ENCODE assay signal across 18 cellular contexts in the genomic region with DNA sequence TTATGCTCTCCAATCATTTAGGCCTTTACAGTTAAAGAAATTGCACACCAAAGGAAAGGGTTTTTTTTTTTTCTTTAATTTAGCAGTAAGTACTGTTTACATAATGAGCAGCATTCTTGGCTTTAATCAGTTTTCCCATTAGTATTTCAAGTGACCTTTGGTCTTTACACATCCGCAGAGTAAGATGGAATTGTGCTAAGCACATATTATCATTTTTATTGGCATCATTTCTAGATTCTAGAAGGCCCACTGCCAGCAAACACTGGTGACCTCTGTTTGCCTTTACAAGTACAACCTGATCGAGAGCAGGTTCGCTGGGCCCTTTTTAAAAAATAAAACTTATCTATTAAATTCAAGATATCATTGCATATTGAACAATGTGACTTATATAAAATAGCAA.
A peak's percentile ranks its signal among the peaks of the same experiment; 100 is the strongest.
DNase-seq lines count a peak whose midpoint lies in the region; ATAC-seq and TF ChIP-seq lines count a peak whose summit lies in the region.
"Had no signal": no experiment of that assay in that cellular context is flagged by ENCODE, and none has a peak within 500 bp of the region (broad histone marks: within the 10 kb centered on the region; RNA-seq: fewer than 3 reads in every experiment).

No MANE protein-coding gene starts in this region.

- intact Hi-C loops in heart left ventricle (cut with DNase I) (no loop called here), heart right ventricle (cut with DNase I) (no loop called here)

- no peak overlapping the region for H3K27ac Mint-ChIP-seq in naive thymus-derived CD8-positive, alpha-beta T cell
- H3K27ac Mint-ChIP-seq: CD8-positive, alpha-beta memory T cell had no signal

- H3K4me3 ChIP-seq in heart left ventricle, result no peak overlapping the region
- H3K4me3 ChIP-seq in right atrium auricular region, result no peak overlapping the region
- no peak overlapping the region for H3K4me3 ChIP-seq in heart right ventricle
- H3K4me3 ChIP-seq in liver (ENCODE audit: low read depth in 1 of 3, low read length in 3 of 3), result no peak overlapping the region
- H3K4me3 ChIP-seq: BLaER1 treated with 17β-estradiol and CSF1 and Interleukin-3, amounts not matched to agents 10 nM and 100 nM; K562 had no signal

- no peak overlapping the region for H3K4me3 Mint-ChIP-seq in naive thymus-derived CD8-positive, alpha-beta T cell
- H3K4me3 Mint-ChIP-seq: CD8-positive, alpha-beta memory T cell had no signal

- peaks cover 9 to 23% (median 18%) of the 10 kb centered on the region in 4 donors for H3K4me1 Mint-ChIP-seq in naive thymus-derived CD8-positive, alpha-beta T cell

- H3K9me3 Mint-ChIP-seq in naive thymus-derived CD8-positive, alpha-beta T cell, result no peaks in the 10 kb centered on the region
- H3K9me3 Mint-ChIP-seq: CD8-positive, alpha-beta memory T cell had no signal

- no peak overlapping the region for H3K9ac ChIP-seq in liver (ENCODE audit: low read depth in 1 of 2, low read length in 2 of 2)
- H3K9ac ChIP-seq: BLaER1 treated with 17β-estradiol and CSF1 and Interleukin-3, amounts not matched to agents 10 nM and 100 nM had no signal

- WGBS in heart left ventricle, 4 donors, result 15 to 19% (median 15%) methylated on average over 3 of the region's 3 CpGs
- 19 to 21% methylated on average over 3 of the region's 3 CpGs for WGBS in heart right ventricle, 2 donors
- WGBS in liver, result 16% methylated on average over 3 of the region's 3 CpGs

- DNase-seq in heart left ventricle (peak in 1 of 5 donors; percentile 14), right atrium auricular region (ENCODE audit: low spot score) (no peak), heart right ventricle (peak in 1 of 2 donors; percentile 16), SKM-1 treated with dmso at 0.1 percent for 144 hours (lab: John Stamatoyannopoulos, UW; ENCODE audit: unreplicated experiment) (no peak)
- DNase-seq in naive thymus-derived CD8-positive, alpha-beta T cell, result no peak
- DNase-seq: CD8-positive, alpha-beta memory T cell; DMS79 treated with DMSO at 0.1 percent for 48 hours; NCI-H1436 treated with DMSO at 0.1 percent for 48 hours; NCI-H2029 treated with DMSO at 0.1 percent for 48 hours; NCI-H2171 treated with DMSO at 0.1 percent for 48 hours; NCI-H446 treated with DMSO at 0.1 percent for 48 hours; NCI-H774 had no signal

- H3K36me3 ChIP-seq in heart left ventricle, result no peaks in the 10 kb centered on the region
- H3K36me3 ChIP-seq in right atrium auricular region, result no peaks in the 10 kb centered on the region
- H3K36me3 ChIP-seq in heart right ventricle, result no peaks in the 10 kb centered on the region
- peaks cover 0 to 29% (median 10%) of the 10 kb centered on the region in 4 donors for H3K36me3 ChIP-seq in liver (ENCODE audit: control insufficient read depth in 4 of 4, insufficient read depth in 3 of 4, low read depth in 1 of 4, low read length in 3 of 4)
- H3K36me3 ChIP-seq: BLaER1 treated with 17β-estradiol and CSF1 and Interleukin-3, amounts not matched to agents 10 nM and 100 nM had no signal

- H3K27me3 ChIP-seq in heart left ventricle, result peaks cover 0 to 4% (median 0%) of the 10 kb centered on the region in 9 donors
- H3K27me3 ChIP-seq in right atrium auricular region, result no peaks in the 10 kb centered on the region
- H3K27me3 ChIP-seq in heart right ventricle, result peaks cover 0 to under 1% (median 0%) of the 10 kb centered on the region in 7 donors
- no peaks in the 10 kb centered on the region for H3K27me3 ChIP-seq in liver (ENCODE audit: control insufficient read depth in 4 of 4, insufficient read depth in 4 of 4, low read length in 3 of 4)
- H3K27me3 ChIP-seq: BLaER1 treated with 17β-estradiol and CSF1 and Interleukin-3, amounts not matched to agents 10 nM and 100 nM had no signal

- POLR2A ChIA-PET in naive thymus-derived CD8-positive, alpha-beta T cell (lab: Charles Lee), result no interaction called here

- H3K4me1 ChIP-seq in heart left ventricle, result peaks cover 0 to 5% (median 0%) of the 10 kb centered on the region in 12 donors
- H3K4me1 ChIP-seq in right atrium auricular region, result no peaks in the 10 kb centered on the region
- H3K4me1 ChIP-seq in heart right ventricle, result peaks cover 0 to 15% (median 4%) of the 10 kb centered on the region in 9 donors
- peaks cover 3 to 25% (median 17%) of the 10 kb centered on the region in 4 donors for H3K4me1 ChIP-seq in liver (ENCODE audit: control insufficient read depth in 4 of 4, insufficient read depth in 4 of 4, low read length in 3 of 4)
- H3K4me1 ChIP-seq: BLaER1 treated with 17β-estradiol and CSF1 and Interleukin-3, amounts not matched to agents 10 nM and 100 nM had no signal

- no peak overlapping the region for H3K27ac ChIP-seq in heart left ventricle
- no peak overlapping the region for H3K27ac ChIP-seq in right atrium auricular region
- no peak overlapping the region for H3K27ac ChIP-seq in heart right ventricle
- H3K27ac ChIP-seq in liver (ENCODE audit: low read depth in 1 of 2, low read length in 2 of 2), result no peak overlapping the region
- H3K27ac ChIP-seq: BLaER1 treated with 17β-estradiol and CSF1 and Interleukin-3, amounts not matched to agents 10 nM and 100 nM had no signal

- TF ChIP-seq POLR2A in heart left ventricle (IDR thresholded peaks at IDR 0.05), result no peak

- no peak for TF ChIP-seq CTCF in heart left ventricle (IDR thresholded peaks at IDR 0.05)
- TF ChIP-seq CTCF in right atrium auricular region (IDR thresholded peaks at IDR 0.05), result no peak
- TF ChIP-seq CTCF in heart right ventricle (IDR thresholded peaks at IDR 0.05), result no peak
- no peak for TF ChIP-seq CTCF in liver (IDR thresholded peaks at IDR 0.05; ENCODE audit: low read depth, low read length, missing input control)

- H3K9me3 ChIP-seq in heart left ventricle (no peaks in the 10 kb centered on the region), right atrium auricular region (no peaks in the 10 kb centered on the region), heart right ventricle (no peaks in the 10 kb centered on the region), liver (ENCODE audit: control insufficient read depth in 4 of 4, low read length in 3 of 4) (no peaks in the 10 kb centered on the region)
- H3K9me3 ChIP-seq: BLaER1 treated with 17β-estradiol and CSF1 and Interleukin-3, amounts not matched to agents 10 nM and 100 nM had no signal

- peak in 3 of 4 donors; percentile 41 to 60 (median 48) for ATAC-seq in heart left ventricle
- ATAC-seq in heart right ventricle, result peak in 7 of 8 donors; percentile 38 to 67 (median 59)
- ATAC-seq in HG03520 (IDR thresholded peaks at IDR 0.05; ENCODE audit: unreplicated experiment), result no peak
- no peak for ATAC-seq in activated CD4-positive, CD25-positive, alpha-beta regulatory T cell treated with anti-CD3 and anti-CD28 coated beads, Interleukin-2, amount 50 U/mL, for 24 hours
- ATAC-seq in naive thymus-derived CD8-positive, alpha-beta T cell, result no peak
- ATAC-seq: HCT116, K562 had no signal

- H3K27me3 Mint-ChIP-seq in naive thymus-derived CD8-positive, alpha-beta T cell, result no peaks in the 10 kb centered on the region

- peak; percentile 28 to 30 for TF ChIP-seq RAD21 in liver (IDR thresholded peaks at IDR 0.05)

- no peaks in the 10 kb centered on the region for H3K36me3 Mint-ChIP-seq in naive thymus-derived CD8-positive, alpha-beta T cell
- H3K36me3 Mint-ChIP-seq: CD8-positive, alpha-beta memory T cell had no signal

TF ChIP-seq in liver, 16 proteins besides CTCF, POLR2A, EP300 and RAD21 (continues in another document):
- peak; percentile 95 for TF ChIP-seq NR2F2 (IDR thresholded peaks at IDR 0.05)
- TF ChIP-seq, protein P1, sequence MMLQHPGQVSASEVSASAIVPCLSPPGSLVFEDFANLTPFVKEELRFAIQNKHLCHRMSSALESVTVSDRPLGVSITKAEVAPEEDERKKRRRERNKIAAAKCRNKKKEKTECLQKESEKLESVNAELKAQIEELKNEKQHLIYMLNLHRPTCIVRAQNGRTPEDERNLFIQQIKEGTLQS (IDR thresholded peaks at IDR 0.05), result peak; percentile 16
- TF ChIP-seq MAX (IDR thresholded peaks at IDR 0.05), result no peak
- TF ChIP-seq, protein P2, sequence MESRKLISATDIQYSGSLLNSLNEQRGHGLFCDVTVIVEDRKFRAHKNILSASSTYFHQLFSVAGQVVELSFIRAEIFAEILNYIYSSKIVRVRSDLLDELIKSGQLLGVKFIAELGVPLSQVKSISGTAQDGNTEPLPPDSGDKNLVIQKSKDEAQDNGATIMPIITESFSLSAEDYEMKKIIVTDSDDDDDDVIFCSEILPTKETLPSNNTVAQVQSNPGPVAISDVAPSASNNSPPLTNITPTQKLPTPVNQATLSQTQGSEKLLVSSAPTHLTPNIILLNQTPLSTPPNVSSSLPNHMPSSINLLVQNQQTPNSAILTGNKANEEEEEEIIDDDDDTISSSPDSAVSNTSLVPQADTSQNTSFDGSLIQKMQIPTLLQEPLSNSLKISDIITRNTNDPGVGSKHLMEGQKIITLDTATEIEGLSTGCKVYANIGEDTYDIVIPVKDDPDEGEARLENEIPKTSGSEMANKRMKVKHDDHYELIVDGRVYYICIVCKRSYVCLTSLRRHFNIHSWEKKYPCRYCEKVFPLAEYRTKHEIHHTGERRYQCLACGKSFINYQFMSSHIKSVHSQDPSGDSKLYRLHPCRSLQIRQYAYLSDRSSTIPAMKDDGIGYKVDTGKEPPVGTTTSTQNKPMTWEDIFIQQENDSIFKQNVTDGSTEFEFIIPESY (IDR thresholded peaks at IDR 0.05), result peak; percentile 46
- TF ChIP-seq EGR1 (IDR thresholded peaks at IDR 0.05; ENCODE audit: low read depth in 2 of 2), result peak in 1 of 2 donors; percentile 51
- no peak for TF ChIP-seq FOXA1 (IDR thresholded peaks at IDR 0.05)
- peak; percentile 56 for TF ChIP-seq YY1 (IDR thresholded peaks at IDR 0.05)
- peak; percentile 72 for TF ChIP-seq FOXA2 (IDR thresholded peaks at IDR 0.05)
- peak; percentile 74 to 76 for TF ChIP-seq RXRA (IDR thresholded peaks at IDR 0.05)
- peak; percentile 85 to 86 for TF ChIP-seq HNF4A (conservative IDR thresholded peaks at IDR 0.05)
- no peak for TF ChIP-seq TAF1 (conservative IDR thresholded peaks at IDR 0.05)
- TF ChIP-seq SP1 (IDR thresholded peaks at IDR 0.05), result peak; percentile 55

Comparison
In these comparisons a context has a peak if more than half of its experiments do, and no peak if none do; other contexts are left out.
1. ATAC-seq: peak in heart left ventricle (3 of 4) and heart right ventricle (7 of 8); none in HG03520 (single experiment), activated CD4-positive, CD25-positive, alpha-beta regulatory T cell treated with anti-CD3 and anti-CD28 coated beads, Interleukin-2, amount 50 U/mL, for 24 hours (0 of 2) and naive thymus-derived CD8-positive, alpha-beta T cell (0 of 2).